ENCODE assay signal across 8 cellular contexts in genomic region chr4:133154725-133155124, GRCh38. TPM values are rescaled to one million over a fixed set of nuclear protein-coding genes. Genes with fewer than 3 reads are reported as not detected.
DNase-seq lines count a peak whose midpoint lies in the region; ATAC-seq and TF ChIP-seq lines count a peak whose summit lies in the region.

No MANE protein-coding gene starts in this region.

- H3K27me3 ChIP-seq in HL-60 (ENCODE audit: insufficient read depth, poor library complexity, severe bottlenecking) (peaks cover 26% of the 10 kb centered on the region), adipocyte (replicated peaks; ENCODE audit: control insufficient read depth, insufficient read depth, low read length) (peaks cover 35% of the 10 kb centered on the region), right lobe of liver (peaks cover 0 to 13% of the 10 kb centered on the region in 2 donors)

- H3K4me3 ChIP-seq in HL-60 (replicated peaks; ENCODE audit: insufficient read depth, low read length) (no peak overlapping the region), adipocyte (ENCODE audit: low read length) (no peak overlapping the region), right lobe of liver (no peak overlapping the region)

- TF ChIP-seq POLR2A in right lobe of liver (IDR thresholded peaks at IDR 0.05), result no peak

- peak in 1 of 4 donors; percentile 37 for ATAC-seq in right lobe of liver
- ATAC-seq in GM21423 (IDR thresholded peaks at IDR 0.05; ENCODE audit: unreplicated experiment), result no peak
- no peak for ATAC-seq in omental fat pad (ENCODE audit: low FRiP score)
- no peak for ATAC-seq in HG02840 (IDR thresholded peaks at IDR 0.05; ENCODE audit: low FRiP score, unreplicated experiment)

- DNase-seq in Calu3 (peak; percentile 8), HL-60 (ENCODE audit: low read depth in 1 of 2, low spot score in 1 of 2) (no peak), adipocyte (ENCODE audit: low read depth) (peak; percentile 78), right lobe of liver (no peak), omental fat pad (ENCODE audit: low spot score) (no peak)
- no peak for DNase-seq in activated T-cell treated with anti-CD3 and anti-CD28 coated beads, Interleukin-2, amount 50 U/mL, for 24 hours

- H3K27ac ChIP-seq in HL-60 (replicated peaks) (no peak overlapping the region), right lobe of liver (no peak overlapping the region)

- H3K4me1 Mint-ChIP-seq in Calu3 (ENCODE audit: low read depth, unreplicated experiment), result peaks cover 7% of the 10 kb centered on the region
- peaks cover 8% of the 10 kb centered on the region for H3K4me1 Mint-ChIP-seq in activated T-cell treated with anti-CD3 and anti-CD28 coated beads, Interleukin-2, amount 50 U/mL, for 24 hours (ENCODE audit: low read depth)

- no peak overlapping the region for H3K27ac Mint-ChIP-seq in Calu3 (ENCODE audit: unreplicated experiment)
- no peak overlapping the region for H3K27ac Mint-ChIP-seq in activated T-cell treated with anti-CD3 and anti-CD28 coated beads, Interleukin-2, amount 50 U/mL, for 24 hours

- H3K9me3 Mint-ChIP-seq in Calu3 (ENCODE audit: low read depth, unreplicated experiment), result peaks cover 3% of the 10 kb centered on the region
- H3K9me3 Mint-ChIP-seq in activated T-cell treated with anti-CD3 and anti-CD28 coated beads, Interleukin-2, amount 50 U/mL, for 24 hours, result no peaks in the 10 kb centered on the region

- intact Hi-C loops in Calu3 (cut with micrococcal nuclease; ENCODE audit: unreplicated experiment), result loop anchor here (5.0 kb wide), 1 partner anchor 328 kb away; no protein-coding TSS in a partner anchor
- intact Hi-C loops in right lobe of liver (cut with DNase I), result no loop called here

- BruUV-seq in Calu3 (replicated peaks; lab: Mats Ljungman, UMichigan), result no TSS peak

- H3K4me3 Mint-ChIP-seq in Calu3 (ENCODE audit: low read depth, unreplicated experiment), result no peak overlapping the region
- H3K4me3 Mint-ChIP-seq in activated T-cell treated with anti-CD3 and anti-CD28 coated beads, Interleukin-2, amount 50 U/mL, for 24 hours, result no peak overlapping the region

- CTCF ChIA-PET in Calu3 (lab: Charles Lee), result interaction anchor here (0.8 to 1.3 kb wide), 2 partner anchors 167 to 766 kb away, joined by 3 to 4 read pairs; no protein-coding TSS in a partner anchor

- H3K9me3 ChIP-seq in adipocyte (ENCODE audit: control insufficient read depth, low read length) (no peaks in the 10 kb centered on the region), right lobe of liver (no peaks in the 10 kb centered on the region)

- H3K27me3 Mint-ChIP-seq in Calu3 (ENCODE audit: unreplicated experiment), result no peaks in the 10 kb centered on the region
- H3K27me3 Mint-ChIP-seq in activated T-cell treated with anti-CD3 and anti-CD28 coated beads, Interleukin-2, amount 50 U/mL, for 24 hours, result peaks cover 49% of the 10 kb centered on the region

- H3K4me1 ChIP-seq in adipocyte (ENCODE audit: control insufficient read depth, insufficient read depth, low read length), result peaks cover 16% of the 10 kb centered on the region
- peaks cover 0 to 15% (median 0%) of the 10 kb centered on the region in 4 donors for H3K4me1 ChIP-seq in right lobe of liver

- H3K36me3 ChIP-seq in adipocyte (ENCODE audit: control insufficient read depth, insufficient read depth, low read length, severe bottlenecking), result no peaks in the 10 kb centered on the region
- no peaks in the 10 kb centered on the region for H3K36me3 ChIP-seq in right lobe of liver

- peak; percentile 38 for TF ChIP-seq CTCF in Calu3 (IDR thresholded peaks at IDR 0.05; ENCODE audit: unreplicated experiment)
- TF ChIP-seq CTCF in HL-60 (IDR thresholded peaks at IDR 0.05; ENCODE audit: insufficient read depth, low read length), result peak; percentile 45
- peak; percentile 25 to 44 (median 35) for TF ChIP-seq CTCF in right lobe of liver (IDR thresholded peaks at IDR 0.05)
- no peak for TF ChIP-seq CTCF in omental fat pad (IDR thresholded peaks at IDR 0.05)

- peaks cover 5% of the 10 kb centered on the region for H3K36me3 Mint-ChIP-seq in Calu3 (ENCODE audit: insufficient read depth, unreplicated experiment)
- H3K36me3 Mint-ChIP-seq in activated T-cell treated with anti-CD3 and anti-CD28 coated beads, Interleukin-2, amount 50 U/mL, for 24 hours (ENCODE audit: low read depth), result no peaks in the 10 kb centered on the region

- H3K9ac ChIP-seq in adipocyte (ENCODE audit: low read length), result no peak overlapping the region

- WGBS in right lobe of liver (ENCODE audit: insufficient coverage, low coverage, low lambda C conversion rate, missing lambda C conversion rate), result 13% methylated on average over 4 of the region's 4 CpGs

RNA-seq across cellular contexts. Expression of gene PCDH10, which starts 5.6 kb away (rescaled TPM):
- total RNA-seq in Calu3 (2022), result not detected in 2 replicates
- under 1 TPM in 3 of 6 experiments, not detected in 3; 0.05 to 0.20 (median 0.12) TPM for total RNA-seq in right lobe of liver
- total RNA-seq in omental fat pad, result under 1 TPM in 3 of 4 donors, not detected in 1; under 0.01 to 0.46 (median 0.16) TPM

Comparison
In these comparisons a context has a peak if more than half of its experiments do, and no peak if none do; other contexts are left out.
1. DNase-seq: peak in Calu3 (single experiment) and adipocyte (single experiment); none in HL-60 (0 of 2), right lobe of liver (0 of 3), activated T-cell treated with anti-CD3 and anti-CD28 coated beads, Interleukin-2, amount 50 U/mL, for 24 hours (single experiment) and omental fat pad (single experiment).
2. CTCF ChIP-seq: peak in Calu3 (single experiment), HL-60 (single experiment) and right lobe of liver (4 of 4); none in omental fat pad (0 of 3).